ENCODE assay signal across 1 cellular context in the genomic region with DNA sequence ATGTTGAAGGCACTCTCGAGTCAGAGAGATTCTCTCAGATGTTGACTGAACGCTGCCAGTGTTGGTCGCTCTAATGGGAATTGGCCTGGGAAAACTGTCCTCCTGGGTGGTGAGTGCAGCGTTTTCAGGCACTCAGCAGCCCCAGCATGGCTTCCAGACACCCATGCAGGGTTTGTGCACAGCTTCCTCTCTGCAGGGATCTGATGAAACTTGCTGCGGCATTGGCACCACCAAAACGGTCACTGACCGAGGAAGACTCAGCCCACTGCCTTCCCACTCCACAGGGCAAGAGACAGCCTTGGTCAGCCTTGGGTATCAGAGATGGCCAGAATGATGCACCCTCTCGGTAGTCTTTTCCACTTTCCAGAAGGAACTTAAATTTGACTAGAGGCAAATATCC.
TF ChIP-seq lines count a peak whose summit lies in the region.

No MANE protein-coding gene starts in this region.

TF ChIP-seq in IMR-90, 13 proteins besides CTCF, POLR2A, EP300 and RAD21:
- TF ChIP-seq, protein P1, sequence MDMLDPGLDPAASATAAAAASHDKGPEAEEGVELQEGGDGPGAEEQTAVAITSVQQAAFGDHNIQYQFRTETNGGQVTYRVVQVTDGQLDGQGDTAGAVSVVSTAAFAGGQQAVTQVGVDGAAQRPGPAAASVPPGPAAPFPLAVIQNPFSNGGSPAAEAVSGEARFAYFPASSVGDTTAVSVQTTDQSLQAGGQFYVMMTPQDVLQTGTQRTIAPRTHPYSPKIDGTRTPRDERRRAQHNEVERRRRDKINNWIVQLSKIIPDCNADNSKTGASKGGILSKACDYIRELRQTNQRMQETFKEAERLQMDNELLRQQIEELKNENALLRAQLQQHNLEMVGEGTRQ (IDR thresholded peaks at IDR 0.05; ENCODE audit: low read depth, low read length), result no peak
- no peak for TF ChIP-seq MAFK (IDR thresholded peaks at IDR 0.05; ENCODE audit: low read depth, low read length)
- TF ChIP-seq NFE2L2 (IDR thresholded peaks at IDR 0.05; ENCODE audit: low read depth, low read length), result no peak
- no peak for TF ChIP-seq RCOR1 (IDR thresholded peaks at IDR 0.05; ENCODE audit: insufficient replicate concordance, low read length)
- no peak for TF ChIP-seq SMC3 (IDR thresholded peaks at IDR 0.05; ENCODE audit: low read depth, low read length)
- TF ChIP-seq MXI1 (IDR thresholded peaks at IDR 0.05; ENCODE audit: borderline replicate concordance, low read depth, low read length), result no peak
- no peak for TF ChIP-seq CHD1 (IDR thresholded peaks at IDR 0.05; ENCODE audit: low read depth, low read length)
- no peak for TF ChIP-seq MAZ (IDR thresholded peaks at IDR 0.05; ENCODE audit: borderline replicate concordance, low read depth, low read length)
- no peak for TF ChIP-seq FOS (IDR thresholded peaks at IDR 0.05; ENCODE audit: low read depth, low read length)
- no peak for TF ChIP-seq RFX5 (IDR thresholded peaks at IDR 0.05; ENCODE audit: low read depth, low read length)
- TF ChIP-seq BHLHE40 (IDR thresholded peaks at IDR 0.05; ENCODE audit: low read depth, low read length), result no peak
- TF ChIP-seq, protein P2, sequence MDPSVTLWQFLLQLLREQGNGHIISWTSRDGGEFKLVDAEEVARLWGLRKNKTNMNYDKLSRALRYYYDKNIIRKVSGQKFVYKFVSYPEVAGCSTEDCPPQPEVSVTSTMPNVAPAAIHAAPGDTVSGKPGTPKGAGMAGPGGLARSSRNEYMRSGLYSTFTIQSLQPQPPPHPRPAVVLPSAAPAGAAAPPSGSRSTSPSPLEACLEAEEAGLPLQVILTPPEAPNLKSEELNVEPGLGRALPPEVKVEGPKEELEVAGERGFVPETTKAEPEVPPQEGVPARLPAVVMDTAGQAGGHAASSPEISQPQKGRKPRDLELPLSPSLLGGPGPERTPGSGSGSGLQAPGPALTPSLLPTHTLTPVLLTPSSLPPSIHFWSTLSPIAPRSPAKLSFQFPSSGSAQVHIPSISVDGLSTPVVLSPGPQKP (IDR thresholded peaks at IDR 0.05; ENCODE audit: borderline replicate concordance, low read depth, low read length), result no peak
- no peak for TF ChIP-seq CEBPB (IDR thresholded peaks at IDR 0.05; ENCODE audit: low read depth, low read length)
